Comparison of ENCODE assay signal across 13 cellular contexts in genomic region chr9:3401556-3401955, GRCh38.
DNase-seq lines count a peak whose midpoint lies in the region; ATAC-seq and TF ChIP-seq lines count a peak whose summit lies in the region.
"Had no signal": no experiment of that assay in that cellular context is flagged by ENCODE, and none has a peak within 500 bp of the region (broad histone marks: within the 10 kb centered on the region; RNA-seq: fewer than 3 reads in every experiment).

No MANE protein-coding gene starts in this region.

- no peak overlapping the region for H2BK5ac ChIP-seq in trophoblast cell (ENCODE audit: low read depth, low read length, poor library complexity)

- no peak for TF ChIP-seq CTCF in brain (conservative IDR thresholded peaks at IDR 0.05)
- TF ChIP-seq CTCF in smooth muscle cell (IDR thresholded peaks at IDR 0.05; ENCODE audit: borderline replicate concordance, insufficient read depth, poor library complexity, severe bottlenecking) = no peak

- H3K79me2 ChIP-seq in smooth muscle cell (ENCODE audit: low read depth) = peaks cover 4% of the 10 kb centered on the region
- H3K79me2 ChIP-seq in trophoblast cell (ENCODE audit: control insufficient read depth, insufficient read depth, low read length, poor library complexity) = no peaks in the 10 kb centered on the region

- no peak for DNase-seq in activated naive CD8-positive, alpha-beta T cell treated with anti-CD3 and anti-CD28 coated beads, Interleukin-2, amount 50 U/mL, for 24 hours
- peak; percentile 97 for DNase-seq in NCI-H2171 treated with DMSO at 0.1 percent for 48 hours (lab: John Stamatoyannopoulos, UW)
- no peak for DNase-seq in smooth muscle cell (lab: John Stamatoyannopoulos, UW; ENCODE audit: unreplicated experiment)
- DNase-seq in activated CD8-positive, alpha-beta memory T cell treated with anti-CD3 and anti-CD28 coated beads, Interleukin-2, amount 10 ng/mL, durations not matched to agents 7 days and 5 days = no peak
- DNase-seq in trophoblast cell = no peak
- DNase-seq in activated naive CD4-positive, alpha-beta T cell treated with anti-CD3 and anti-CD28 coated beads, Interleukin-2, amount 50 U/mL, for 16 hours = no peak
- DNase-seq: activated B cell treated with CpG ODN at 0.5 μM for 24 hours; activated T-cell treated with anti-CD3 and anti-CD28 coated beads, Interleukin-2, amount 50 U/mL, for 4 hours; sigmoid colon had no signal

- peak overlapping the region; percentile 10 for H3K27ac Mint-ChIP-seq in activated naive CD8-positive, alpha-beta T cell
- no peak overlapping the region for H3K27ac Mint-ChIP-seq in activated naive CD8-positive, alpha-beta T cell treated with anti-CD3 and anti-CD28 coated beads, Interleukin-2, amount 50 U/mL, for 24 hours
- H3K27ac Mint-ChIP-seq in brain = peak overlapping the region; percentile 42 to 86 (median 69)
- no peak overlapping the region for H3K27ac Mint-ChIP-seq in activated CD8-positive, alpha-beta memory T cell treated with anti-CD3 and anti-CD28 coated beads, Interleukin-2, amount 10 ng/mL, durations not matched to agents 7 days and 5 days
- H3K27ac Mint-ChIP-seq: activated B cell treated with CpG ODN at 0.5 μM for 24 hours had no signal

- ATAC-seq in activated naive CD8-positive, alpha-beta T cell treated with anti-CD3 and anti-CD28 coated beads, Interleukin-2, amount 50 U/mL, for 24 hours = no peak
- no peak for ATAC-seq in activated CD8-positive, alpha-beta memory T cell treated with anti-CD3 and anti-CD28 coated beads, Interleukin-2, amount 10 ng/mL, durations not matched to agents 7 days and 5 days
- ATAC-seq: activated T-cell treated with anti-CD3 and anti-CD28 coated beads, Interleukin-2, amount 50 U/mL, for 4 hours had no signal

- peaks cover 3% of the 10 kb centered on the region for H4K20me1 ChIP-seq in smooth muscle cell (ENCODE audit: low read depth)

- peaks cover 32% of the 10 kb centered on the region for H3K4me1 ChIP-seq in smooth muscle cell (ENCODE audit: low read depth)
- H3K4me1 ChIP-seq in trophoblast cell (ENCODE audit: control insufficient read depth in 1 of 2, insufficient read depth in 2 of 2, low read length in 2 of 2) = no peaks in the 10 kb centered on the region
- H3K4me1 ChIP-seq: sigmoid colon, SJSA1 had no signal

- H3K9ac ChIP-seq in smooth muscle cell (ENCODE audit: low read depth) (no peak overlapping the region), trophoblast cell (ENCODE audit: low read length) (no peak overlapping the region)

- H3K4ac ChIP-seq in trophoblast cell (ENCODE audit: low read depth, low read length) = no peak overlapping the region

- no peak overlapping the region for H2BK120ac ChIP-seq in trophoblast cell (ENCODE audit: insufficient read depth, low read length, poor library complexity)

- H3K27ac ChIP-seq in smooth muscle cell (ENCODE audit: low read depth) (no peak overlapping the region), trophoblast cell (ENCODE audit: low read depth, low read length) (no peak overlapping the region)
- H3K27ac ChIP-seq: cardiac muscle cell, sigmoid colon, SJSA1 had no signal

- H3K27me3 Mint-ChIP-seq in activated naive CD8-positive, alpha-beta T cell = no peaks in the 10 kb centered on the region
- H3K27me3 Mint-ChIP-seq in activated naive CD8-positive, alpha-beta T cell treated with anti-CD3 and anti-CD28 coated beads, Interleukin-2, amount 50 U/mL, for 24 hours = no peaks in the 10 kb centered on the region
- no peaks in the 10 kb centered on the region for H3K27me3 Mint-ChIP-seq in brain
- no peaks in the 10 kb centered on the region for H3K27me3 Mint-ChIP-seq in activated CD8-positive, alpha-beta memory T cell treated with anti-CD3 and anti-CD28 coated beads, Interleukin-2, amount 10 ng/mL, durations not matched to agents 7 days and 5 days
- H3K27me3 Mint-ChIP-seq: activated B cell treated with CpG ODN at 0.5 μM for 24 hours had no signal

- H3K27me3 ChIP-seq in smooth muscle cell (ENCODE audit: low read depth) (no peaks in the 10 kb centered on the region), trophoblast cell (ENCODE audit: insufficient read depth, low read length) (no peaks in the 10 kb centered on the region)
- H3K27me3 ChIP-seq: cardiac muscle cell, sigmoid colon, SJSA1 had no signal

- H3F3A ChIP-seq in smooth muscle cell (ENCODE audit: low read depth) = no peaks in the 10 kb centered on the region

- no peak overlapping the region for H4K91ac ChIP-seq in trophoblast cell (ENCODE audit: low read depth, low read length)

- no peaks in the 10 kb centered on the region for H3K79me1 ChIP-seq in trophoblast cell (ENCODE audit: low read length)

- 49% methylated on average over 6 of the region's 6 CpGs for WGBS in smooth muscle cell (ENCODE audit: low lambda C conversion rate)
- WGBS in trophoblast cell (ENCODE audit: extremely low coverage, insufficient coverage, insufficient read length) = no CpG with 5 or more reads among the region's 6 CpGs

- H3K4me3 Mint-ChIP-seq in activated naive CD8-positive, alpha-beta T cell = no peak overlapping the region
- no peak overlapping the region for H3K4me3 Mint-ChIP-seq in activated naive CD8-positive, alpha-beta T cell treated with anti-CD3 and anti-CD28 coated beads, Interleukin-2, amount 50 U/mL, for 24 hours
- peak overlapping the region in 4 of 5 experiments; percentile 44 to 65 (median 55) for H3K4me3 Mint-ChIP-seq in brain
- no peak overlapping the region for H3K4me3 Mint-ChIP-seq in activated CD8-positive, alpha-beta memory T cell treated with anti-CD3 and anti-CD28 coated beads, Interleukin-2, amount 10 ng/mL, durations not matched to agents 7 days and 5 days
- H3K4me3 Mint-ChIP-seq: activated B cell treated with CpG ODN at 0.5 μM for 24 hours; activated T-cell treated with anti-CD3 and anti-CD28 coated beads, Interleukin-2, amount 50 U/mL, for 4 hours had no signal

- H3K14ac ChIP-seq in trophoblast cell (ENCODE audit: low read length) = no peak overlapping the region

- H3K23ac ChIP-seq in trophoblast cell (ENCODE audit: low read length) = no peak overlapping the region

- peaks cover 4% of the 10 kb centered on the region for H3K9me3 Mint-ChIP-seq in activated naive CD8-positive, alpha-beta T cell (ENCODE audit: low read depth)
- no peaks in the 10 kb centered on the region for H3K9me3 Mint-ChIP-seq in activated naive CD8-positive, alpha-beta T cell treated with anti-CD3 and anti-CD28 coated beads, Interleukin-2, amount 50 U/mL, for 24 hours
- H3K9me3 Mint-ChIP-seq in brain = no peaks in the 10 kb centered on the region
- peaks cover 3% of the 10 kb centered on the region for H3K9me3 Mint-ChIP-seq in activated CD8-positive, alpha-beta memory T cell treated with anti-CD3 and anti-CD28 coated beads, Interleukin-2, amount 10 ng/mL, durations not matched to agents 7 days and 5 days (ENCODE audit: low read depth)
- H3K9me3 Mint-ChIP-seq: activated T-cell treated with anti-CD3 and anti-CD28 coated beads, Interleukin-2, amount 50 U/mL, for 4 hours had no signal

- CTCF ChIA-PET in activated CD8-positive, alpha-beta memory T cell treated with anti-CD3 and anti-CD28 coated beads, Interleukin-2, amount 10 ng/mL, durations not matched to agents 7 days and 5 days (lab: Charles Lee) = no interaction called here

- H4K12ac ChIP-seq in trophoblast cell (ENCODE audit: low read depth, low read length) = no peak overlapping the region

- H3K36me3 ChIP-seq in smooth muscle cell (ENCODE audit: low read depth) (no peaks in the 10 kb centered on the region), trophoblast cell (ENCODE audit: control insufficient read depth in 1 of 2, insufficient read depth in 2 of 2, low read length in 2 of 2) (no peaks in the 10 kb centered on the region)
- H3K36me3 ChIP-seq: cardiac muscle cell, sigmoid colon, SJSA1 had no signal

- H2AFZ ChIP-seq in smooth muscle cell (ENCODE audit: low read depth) = no peak overlapping the region
- no peak overlapping the region for H2AFZ ChIP-seq in trophoblast cell (ENCODE audit: insufficient read depth, low read length, poor library complexity)

- H3K4me3 ChIP-seq in smooth muscle cell (no peak overlapping the region), trophoblast cell (ENCODE audit: low read depth, low read length) (no peak overlapping the region)
- H3K4me3 ChIP-seq: cardiac muscle cell, sigmoid colon, SJSA1 had no signal

- no peaks in the 10 kb centered on the region for H3K9me3 ChIP-seq in smooth muscle cell (replicated peaks; ENCODE audit: low read depth)
- no peaks in the 10 kb centered on the region for H3K9me3 ChIP-seq in trophoblast cell (ENCODE audit: insufficient read depth, low read depth, low read length)
- H3K9me3 ChIP-seq: sigmoid colon, SJSA1 had no signal

- no peak overlapping the region for H2AK5ac ChIP-seq in trophoblast cell (ENCODE audit: low read length)

- H3K4me1 Mint-ChIP-seq in activated naive CD8-positive, alpha-beta T cell (ENCODE audit: low read depth) = peaks cover 67% of the 10 kb centered on the region
- peaks cover 60% of the 10 kb centered on the region for H3K4me1 Mint-ChIP-seq in activated naive CD8-positive, alpha-beta T cell treated with anti-CD3 and anti-CD28 coated beads, Interleukin-2, amount 50 U/mL, for 24 hours
- peaks cover 62% of the 10 kb centered on the region for H3K4me1 Mint-ChIP-seq in brain
- peaks cover 9% of the 10 kb centered on the region for H3K4me1 Mint-ChIP-seq in activated CD8-positive, alpha-beta memory T cell treated with anti-CD3 and anti-CD28 coated beads, Interleukin-2, amount 10 ng/mL, durations not matched to agents 7 days and 5 days

- no peak overlapping the region for H3K18ac ChIP-seq in trophoblast cell (ENCODE audit: low read length)

- H4K8ac ChIP-seq in trophoblast cell (ENCODE audit: low read depth, low read length) = no peak overlapping the region

- peak overlapping the region; percentile 15 for H3K4me2 ChIP-seq in smooth muscle cell
- no peak overlapping the region for H3K4me2 ChIP-seq in trophoblast cell (ENCODE audit: low read length)

- H2BK12ac ChIP-seq in trophoblast cell (ENCODE audit: low read length) = no peak overlapping the region

- peaks cover 5% of the 10 kb centered on the region for H3K36me3 Mint-ChIP-seq in activated naive CD8-positive, alpha-beta T cell
- H3K36me3 Mint-ChIP-seq in activated naive CD8-positive, alpha-beta T cell treated with anti-CD3 and anti-CD28 coated beads, Interleukin-2, amount 50 U/mL, for 24 hours (ENCODE audit: low read depth) = peaks cover 6% of the 10 kb centered on the region
- peaks cover 21% of the 10 kb centered on the region for H3K36me3 Mint-ChIP-seq in brain
- peaks cover 2% of the 10 kb centered on the region for H3K36me3 Mint-ChIP-seq in activated CD8-positive, alpha-beta memory T cell treated with anti-CD3 and anti-CD28 coated beads, Interleukin-2, amount 10 ng/mL, durations not matched to agents 7 days and 5 days

Comparison
In these comparisons a context has a peak if more than half of its experiments do, and no peak if none do; other contexts are left out.
1. H3K27ac Mint-ChIP-seq: peak in activated naive CD8-positive, alpha-beta T cell (single experiment) and brain (5 of 5); none in activated naive CD8-positive, alpha-beta T cell treated with anti-CD3 and anti-CD28 coated beads, Interleukin-2, amount 50 U/mL, for 24 hours (single experiment) and activated CD8-positive, alpha-beta memory T cell treated with anti-CD3 and anti-CD28 coated beads, Interleukin-2, amount 10 ng/mL, durations not matched to agents 7 days and 5 days (single experiment).
2. H3K4me3 Mint-ChIP-seq: peak in brain (4 of 5); none in activated naive CD8-positive, alpha-beta T cell (single experiment), activated naive CD8-positive, alpha-beta T cell treated with anti-CD3 and anti-CD28 coated beads, Interleukin-2, amount 50 U/mL, for 24 hours (single experiment) and activated CD8-positive, alpha-beta memory T cell treated with anti-CD3 and anti-CD28 coated beads, Interleukin-2, amount 10 ng/mL, durations not matched to agents 7 days and 5 days (single experiment).